9 cellular contexts compared by ENCODE assay signal in genomic region chr16:84555418-84556196, GRCh38. TPM values are rescaled to one million over a fixed set of nuclear protein-coding genes. Genes with fewer than 3 reads are reported as not detected.
DNase-seq lines count a peak whose midpoint lies in the region; TF ChIP-seq lines count a peak whose summit lies in the region.
"Had no signal": no experiment of that assay in that cellular context is flagged by ENCODE, and none has a peak within 500 bp of the region (broad histone marks: within the 10 kb centered on the region; RNA-seq: fewer than 3 reads in every experiment).

No MANE protein-coding gene starts in this region.

- in situ Hi-C loops in KBM-7 (cut with MboI; ENCODE audit: low pct_unique_long_range_greater_than_20kb, low sequenced_read_pairs), result no loop called here

- no peak overlapping the region for H3K27ac Mint-ChIP-seq in Calu3 (ENCODE audit: unreplicated experiment)
- peak overlapping the region; percentile 11 for H3K27ac Mint-ChIP-seq in activated T-helper 2 cell treated with anti-CD3 and anti-CD28 coated beads, Interferon-gamma antibody, Interleukin-2, Interleukin-4, amounts not matched to agents 10 μg/mL and 5 μg/mL and 100 μg/mL, durations not matched to agents 14 hours and 24 hours and 36 hours

- no peaks in the 10 kb centered on the region for H3K27me3 Mint-ChIP-seq in Calu3 (ENCODE audit: unreplicated experiment)
- no peaks in the 10 kb centered on the region for H3K27me3 Mint-ChIP-seq in activated T-helper 2 cell treated with anti-CD3 and anti-CD28 coated beads, Interferon-gamma antibody, Interleukin-2, Interleukin-4, amounts not matched to agents 10 μg/mL and 5 μg/mL and 100 μg/mL, durations not matched to agents 14 hours and 24 hours and 36 hours (ENCODE audit: low read depth)

- peak; percentile 33 for DNase-seq in Calu3
- DNase-seq in KBM-7, result peak; percentile 25
- DNase-seq in activated T-helper 2 cell treated with anti-CD3 and anti-CD28 coated beads, Interferon-gamma antibody, Interleukin-2, Interleukin-4, amounts not matched to agents 10 μg/mL and 5 μg/mL and 100 μg/mL, durations not matched to agents 14 hours and 24 hours and 36 hours (ENCODE audit: low spot score), result no peak
- peak; percentile 51 for DNase-seq in midbrain (lab: John Stamatoyannopoulos, UW)
- no peak for DNase-seq in NCI-H446 (lab: John Stamatoyannopoulos, UW)
- no peak for DNase-seq in activated T-cell treated with anti-CD3 and anti-CD28 coated beads, Interleukin-2, amount 50 U/mL, for 48 hours
- DNase-seq in GM19238 (ENCODE audit: insufficient read length, low spot score), result no peak
- DNase-seq: NCI-H146 had no signal

- H3K4me1 Mint-ChIP-seq in Calu3 (ENCODE audit: low read depth, unreplicated experiment), result peaks cover 32% of the 10 kb centered on the region
- peaks cover 43% of the 10 kb centered on the region for H3K4me1 Mint-ChIP-seq in activated T-helper 2 cell treated with anti-CD3 and anti-CD28 coated beads, Interferon-gamma antibody, Interleukin-2, Interleukin-4, amounts not matched to agents 10 μg/mL and 5 μg/mL and 100 μg/mL, durations not matched to agents 14 hours and 24 hours and 36 hours (ENCODE audit: low read depth)

- intact Hi-C loops in Calu3 (cut with micrococcal nuclease; ENCODE audit: unreplicated experiment), result no loop called here
- intact Hi-C loops in activated T-helper 2 cell treated with anti-CD3 and anti-CD28 coated beads, Interferon-gamma antibody, Interleukin-2, Interleukin-4, amounts not matched to agents 10 μg/mL and 5 μg/mL and 100 μg/mL, durations not matched to agents 14 hours and 24 hours and 36 hours (cut with micrococcal nuclease), result no loop called here

- H3K9me3 Mint-ChIP-seq in Calu3 (ENCODE audit: low read depth, unreplicated experiment), result no peaks in the 10 kb centered on the region
- H3K9me3 Mint-ChIP-seq in activated T-helper 2 cell treated with anti-CD3 and anti-CD28 coated beads, Interferon-gamma antibody, Interleukin-2, Interleukin-4, amounts not matched to agents 10 μg/mL and 5 μg/mL and 100 μg/mL, durations not matched to agents 14 hours and 24 hours and 36 hours, result no peaks in the 10 kb centered on the region
- H3K9me3 Mint-ChIP-seq: stimulated activated effector memory CD8-positive, alpha-beta T cell treated with anti-CD3 and anti-CD28 coated beads, Interleukin-12 subunit alpha, Interleukin-12 subunit beta, amount 100 ng/mL, for 72 hours had no signal

- no TSS peak for BruUV-seq in Calu3 (replicated peaks; lab: Mats Ljungman, UMichigan)

- CTCF ChIA-PET in Calu3 (lab: Charles Lee), result interaction anchor here (0.8 to 0.9 kb wide), 2 partner anchors 9 to 14 kb away, joined by 3 to 5 read pairs; no protein-coding TSS in a partner anchor

- no peak overlapping the region for H3K4me3 Mint-ChIP-seq in Calu3 (ENCODE audit: low read depth, unreplicated experiment)
- no peak overlapping the region for H3K4me3 Mint-ChIP-seq in activated T-helper 2 cell treated with anti-CD3 and anti-CD28 coated beads, Interferon-gamma antibody, Interleukin-2, Interleukin-4, amounts not matched to agents 10 μg/mL and 5 μg/mL and 100 μg/mL, durations not matched to agents 14 hours and 24 hours and 36 hours (ENCODE audit: low read depth)

- no peak for TF ChIP-seq CTCF in Calu3 (IDR thresholded peaks at IDR 0.05; ENCODE audit: unreplicated experiment)

- H3K36me3 Mint-ChIP-seq in Calu3 (ENCODE audit: insufficient read depth, unreplicated experiment), result peaks cover 9% of the 10 kb centered on the region
- H3K36me3 Mint-ChIP-seq in activated T-helper 2 cell treated with anti-CD3 and anti-CD28 coated beads, Interferon-gamma antibody, Interleukin-2, Interleukin-4, amounts not matched to agents 10 μg/mL and 5 μg/mL and 100 μg/mL, durations not matched to agents 14 hours and 24 hours and 36 hours (ENCODE audit: low read depth), result peaks cover 16% of the 10 kb centered on the region

RNA-seq across cellular contexts. Expression of gene MEAK7, which starts 51.1 kb away (rescaled TPM):
- total RNA-seq in Calu3 (2022), result 27.6 and 29.5 TPM in 2 replicates
- 15.4 and 19.4 TPM in 2 replicates for total RNA-seq in activated T-helper 2 cell treated with anti-CD3 and anti-CD28 coated beads, Interferon-gamma antibody, Interleukin-2, Interleukin-4, amounts not matched to agents 10 μg/mL and 5 μg/mL and 100 μg/mL, durations not matched to agents 14 hours and 24 hours and 36 hours

Comparison
In these comparisons a context has a peak if more than half of its experiments do, and no peak if none do; other contexts are left out.
1. DNase-seq: peak in Calu3 (single experiment), KBM-7 (single experiment) and midbrain (single experiment); none in activated T-helper 2 cell treated with anti-CD3 and anti-CD28 coated beads, Interferon-gamma antibody, Interleukin-2, Interleukin-4, amounts not matched to agents 10 μg/mL and 5 μg/mL and 100 μg/mL, durations not matched to agents 14 hours and 24 hours and 36 hours (single experiment), NCI-H446 (0 of 2), activated T-cell treated with anti-CD3 and anti-CD28 coated beads, Interleukin-2, amount 50 U/mL, for 48 hours (0 of 2) and GM19238 (single experiment).